ENCODE assay signal across 21 cellular contexts in genomic region chr7:94041529-94041928, GRCh38. TPM values are rescaled to one million over a fixed set of nuclear protein-coding genes. Genes with fewer than 3 reads are reported as not detected.
DNase-seq lines count a peak whose midpoint lies in the region; ATAC-seq, FAIRE-seq and TF ChIP-seq lines count a peak whose summit lies in the region.
"Had no signal": no experiment of that assay in that cellular context is flagged by ENCODE, and none has a peak within 500 bp of the region (broad histone marks: within the 10 kb centered on the region; RNA-seq: fewer than 3 reads in every experiment).

No MANE protein-coding gene starts in this region.

- no peak overlapping the region for H2AFZ ChIP-seq in PC-3 (ENCODE audit: low read length)

- H3K27me3 ChIP-seq in PC-3 (ENCODE audit: low read length) (peaks cover 25% of the 10 kb centered on the region), esophagus squamous epithelium (peaks cover 0 to 6% (median 0%) of the 10 kb centered on the region in 4 donors)
- H3K27me3 ChIP-seq: BLaER1 had no signal

- intact Hi-C loops in PC-3 (cut with micrococcal nuclease): no loop called here
- intact Hi-C loops in esophagus squamous epithelium (cut with DNase I): no loop called here

- TF ChIP-seq POLR2A in GM12892 (IDR thresholded peaks at IDR 0.05; ENCODE audit: low read depth, low read length): no peak
- TF ChIP-seq POLR2A in esophagus squamous epithelium (IDR thresholded peaks at IDR 0.05): no peak

- no peaks in the 10 kb centered on the region for H3K9me2 ChIP-seq in PC-3 (replicated peaks; ENCODE audit: low read length)

- H3K27ac ChIP-seq in PC-3 (ENCODE audit: low read length): no peak overlapping the region
- no peak overlapping the region for H3K27ac ChIP-seq in esophagus squamous epithelium
- H3K27ac ChIP-seq: BLaER1, epithelial cell of prostate, VCaP had no signal

- CTCF ChIA-PET in PC-3 (lab: Charles Lee): no interaction called here

- no peaks in the 10 kb centered on the region for H4K20me1 ChIP-seq in PC-3 (ENCODE audit: low read length)
- H4K20me1 ChIP-seq: BLaER1 had no signal

- no peaks in the 10 kb centered on the region for H3F3A ChIP-seq in PC-3 (ENCODE audit: low read length, unreplicated experiment)

- H3K79me2 ChIP-seq in PC-3 (ENCODE audit: low read length): no peaks in the 10 kb centered on the region

- H3K36me3 ChIP-seq in PC-3 (ENCODE audit: low read depth, low read length) (no peaks in the 10 kb centered on the region), esophagus squamous epithelium (no peaks in the 10 kb centered on the region)
- H3K36me3 ChIP-seq: BLaER1 had no signal

- H3K9me3 ChIP-seq in PC-3 (ENCODE audit: low read length) (no peaks in the 10 kb centered on the region), esophagus squamous epithelium (no peaks in the 10 kb centered on the region)
- H3K9me3 ChIP-seq: BLaER1 had no signal

- H3K4me2 ChIP-seq in PC-3 (ENCODE audit: low read length): no peak overlapping the region
- H3K4me2 ChIP-seq: BLaER1 had no signal

- FAIRE-seq in GM12892 (lab: Jason Lieb, UNC): peak; percentile 33
- FAIRE-seq: HTR-8/SVneo, urothelium cell line had no signal

- H3K4me1 ChIP-seq in PC-3 (ENCODE audit: insufficient read depth, low read length) (peaks cover 12% of the 10 kb centered on the region), esophagus squamous epithelium (no peaks in the 10 kb centered on the region)
- H3K4me1 ChIP-seq: BLaER1 had no signal

- no peak for TF ChIP-seq CTCF in PC-3 (conservative IDR thresholded peaks at IDR 0.05; ENCODE audit: low read depth, low read length)
- TF ChIP-seq CTCF in choroid plexus epithelial cell (conservative IDR thresholded peaks at IDR 0.05; ENCODE audit: low read depth, low read length): no peak
- no peak for TF ChIP-seq CTCF in esophagus squamous epithelium (IDR thresholded peaks at IDR 0.05)

- H3K4me3 ChIP-seq in PC-3 (ENCODE audit: low read length) (no peak overlapping the region), choroid plexus epithelial cell (ENCODE audit: low read depth, low read length) (no peak overlapping the region), esophagus squamous epithelium (no peak overlapping the region)
- H3K4me3 ChIP-seq: BLaER1 had no signal

- POLR2A ChIA-PET in PC-3 (lab: Charles Lee; ENCODE audit: unreplicated experiment): no interaction called here

- BruUV-seq in PC-3 (replicated peaks; lab: Mats Ljungman, UMichigan): no TSS peak

- no peak for DNase-seq in GM12892 (ENCODE audit: insufficient read length)
- DNase-seq in PC-3: peak; percentile 42
- peak; percentile 79 for DNase-seq in choroid plexus epithelial cell (ENCODE audit: low read depth)
- peak; percentile 72 for DNase-seq in non-pigmented ciliary epithelial cell (ENCODE audit: low read depth)
- DNase-seq in inferior parietal cortex (ENCODE audit: extremely low spot score): no peak
- DNase-seq in CD1c-positive myeloid dendritic cell (ENCODE audit: extremely low spot score): no peak
- DNase-seq in esophagus squamous epithelium (lab: John Stamatoyannopoulos, UW): no peak
- DNase-seq: activated CD4-positive, alpha-beta memory T cell treated with anti-CD3 and anti-CD28 coated beads, Interleukin-2, amount 10 ng/mL, durations not matched to agents 7 days and 5 days; activated naive CD4-positive, alpha-beta T cell treated with anti-CD3 and anti-CD28 coated beads for 36 hours; activated T-cell treated with anti-CD3 and anti-CD28 coated beads, Interleukin-2, amount 50 U/mL, for 1 hour; NCI-H1694 treated with DMSO at 0.1 percent for 48 hours; NCI-H345; NK-92 treated with Interleukin-12 subunit alpha and Interleukin-12 subunit beta, amount 100 ng/mL, for 24 hours; posterior cingulate gyrus; Right ventricle myocardium superior; stimulated activated CD4-positive, alpha-beta T cell treated with anti-CD3 and anti-CD28 coated beads, Interleukin-2, amount 100 ng/mL, for 24 hours had no signal

- ATAC-seq in PC-3: no peak

- no peak overlapping the region for H3K9ac ChIP-seq in PC-3 (ENCODE audit: low read length)
- H3K9ac ChIP-seq: BLaER1 had no signal

RNA-seq across cellular contexts. Expression of gene BET1, which starts 37.4 kb away (rescaled TPM):
- 23.8 TPM for polyA plus RNA-seq in GM12892 (2012; ENCODE audit: missing spikeins)
- total RNA-seq in PC-3 (2014; rRNA removed): 7.9 and 12.1 TPM in 2 replicates
- total RNA-seq in esophagus squamous epithelium: 10 to 100 TPM in 3 of 4 donors, 1 to 10 TPM in 1; 9.0 to 17.7 (median 15.7) TPM

Comparison
In these comparisons a context has a peak if more than half of its experiments do, and no peak if none do; other contexts are left out.
1. DNase-seq: peak in PC-3 (single experiment), choroid plexus epithelial cell (single experiment) and non-pigmented ciliary epithelial cell (single experiment); none in GM12892 (single experiment), inferior parietal cortex (single experiment), CD1c-positive myeloid dendritic cell (single experiment) and esophagus squamous epithelium (single experiment).